13 cellular contexts compared by ENCODE assay signal in genomic region chr16:57871457-57871856, GRCh38.
DNase-seq lines count a peak whose midpoint lies in the region; ATAC-seq and TF ChIP-seq lines count a peak whose summit lies in the region.
"Had no signal": no experiment of that assay in that cellular context is flagged by ENCODE, and none has a peak within 500 bp of the region (broad histone marks: within the 10 kb centered on the region; RNA-seq: fewer than 3 reads in every experiment).

No MANE protein-coding gene starts in this region.

- TF ChIP-seq CTCF in A673 (conservative IDR thresholded peaks at IDR 0.05; ENCODE audit: low read depth, low read length) (no peak), foreskin keratinocyte (conservative IDR thresholded peaks at IDR 0.05) (no peak)

- no peaks in the 10 kb centered on the region for H3K79me2 ChIP-seq in GM23248 (ENCODE audit: insufficient read depth)

- peaks cover 13% of the 10 kb centered on the region for H3K4me1 Mint-ChIP-seq in activated T-helper 17 cell treated with anti-CD3 and anti-CD28 coated beads, Interleukin-2, amount 50 U/mL, for 72 hours

- no TSS peak for BruUV-seq in A673 (replicated peaks; lab: Mats Ljungman, UMichigan)

- no peaks in the 10 kb centered on the region for H3K36me3 ChIP-seq in A673 (ENCODE audit: insufficient read depth, low read length, poor library complexity, severe bottlenecking)
- H3K36me3 ChIP-seq in GM23248 (ENCODE audit: low read depth): no peaks in the 10 kb centered on the region
- H3K36me3 ChIP-seq: BLaER1 had no signal

- no peaks in the 10 kb centered on the region for H3K9me2 ChIP-seq in GM23248 (ENCODE audit: insufficient read depth)

- H3K27ac ChIP-seq in A673 (ENCODE audit: low read depth, low read length, poor library complexity, severe bottlenecking) (no peak overlapping the region), GM23248 (peak overlapping the region; percentile 31), foreskin keratinocyte (peak overlapping the region; percentile 66)
- H3K27ac ChIP-seq: BLaER1, VCaP had no signal

- peaks cover 19% of the 10 kb centered on the region for H3K4me1 ChIP-seq in A673 (ENCODE audit: insufficient read depth, low read length, poor library complexity, severe bottlenecking)
- H3K4me1 ChIP-seq in GM23248 (ENCODE audit: insufficient read depth): peaks cover 15% of the 10 kb centered on the region
- H3K4me1 ChIP-seq in foreskin keratinocyte: peaks cover 27% of the 10 kb centered on the region
- H3K4me1 ChIP-seq: BLaER1 had no signal

- no peak overlapping the region for H3K27ac Mint-ChIP-seq in activated T-helper 17 cell treated with anti-CD3 and anti-CD28 coated beads, Interleukin-2, amount 50 U/mL, for 72 hours

- no peaks in the 10 kb centered on the region for H3K36me3 Mint-ChIP-seq in activated T-helper 17 cell treated with anti-CD3 and anti-CD28 coated beads, Interleukin-2, amount 50 U/mL, for 72 hours (ENCODE audit: low read depth)

- H3K9me3 Mint-ChIP-seq in activated T-helper 17 cell treated with anti-CD3 and anti-CD28 coated beads, Interleukin-2, amount 50 U/mL, for 72 hours: no peaks in the 10 kb centered on the region

- CTCF ChIA-PET in A673 (lab: Charles Lee): interaction anchor here (0.6 kb wide), 1 partner anchor 129 kb away, joined by 3 read pairs; no protein-coding TSS in a partner anchor

- H3F3A ChIP-seq in GM23248 (ENCODE audit: insufficient read depth): peaks cover 10% of the 10 kb centered on the region

- H3K4me2 ChIP-seq in GM23248 (ENCODE audit: unreplicated experiment): peak overlapping the region; percentile 29
- H3K4me2 ChIP-seq: BLaER1 had no signal

- peaks cover 15% of the 10 kb centered on the region for H3K27me3 Mint-ChIP-seq in activated T-helper 17 cell treated with anti-CD3 and anti-CD28 coated beads, Interleukin-2, amount 50 U/mL, for 72 hours

- H3K9me3 ChIP-seq in A673 (ENCODE audit: low read depth, low read length, poor library complexity, severe bottlenecking) (no peaks in the 10 kb centered on the region), GM23248 (ENCODE audit: low read depth) (no peaks in the 10 kb centered on the region)
- H3K9me3 ChIP-seq: BLaER1 had no signal

- whole genome bisulfite sequencing in GM23248 (ENCODE audit: low coverage in 1 of 2, low lambda C conversion rate in 2 of 2, missing lambda C conversion rate in 2 of 2), 2 experiments: 0 to 9% methylated on average over 1 of the region's 1 CpG

- no peak overlapping the region for H3K9ac ChIP-seq in GM23248
- H3K9ac ChIP-seq: BLaER1 had no signal

- ATAC-seq in activated T-helper 17 cell treated with anti-CD3 and anti-CD28 coated beads, Interleukin-2, amount 50 U/mL, for 72 hours (replicated peaks): peak; percentile 89
- peak; percentile 68 for ATAC-seq in foreskin keratinocyte

- no peaks in the 10 kb centered on the region for H4K20me1 ChIP-seq in GM23248 (ENCODE audit: insufficient read depth)
- H4K20me1 ChIP-seq: BLaER1 had no signal

- DNase-seq in A673 (ENCODE audit: low spot score) (peak; percentile 66), GM23248 (peak; percentile 85), foreskin keratinocyte (peak; percentile 73 to 84), inferior parietal cortex (ENCODE audit: extremely low spot score) (no peak), NCI-H510A treated with DMSO at 0.1 percent for 48 hours (lab: John Stamatoyannopoulos, UW) (no peak), NCI-H524 treated with DMSO at 0.1 percent for 48 hours (lab: John Stamatoyannopoulos, UW) (no peak), iPS-NIHi7 (ENCODE audit: extremely low spot score) (no peak)
- DNase-seq: activated CD8-positive, alpha-beta memory T cell treated with anti-CD3 and anti-CD28 coated beads, Interleukin-2, amount 50 U/mL, for 48 hours; effector memory CD4-positive, alpha-beta T cell; NCI-H748 treated with DMSO at 0.1 percent for 48 hours had no signal

- no peak overlapping the region for H3K4me3 Mint-ChIP-seq in activated T-helper 17 cell treated with anti-CD3 and anti-CD28 coated beads, Interleukin-2, amount 50 U/mL, for 72 hours

- intact Hi-C loops in A673 (cut with micrococcal nuclease; ENCODE audit: unreplicated experiment): no loop called here

- in situ Hi-C loops in GM23248 (cut with MboI): no loop called here

- H3K4me3 ChIP-seq in A673 (ENCODE audit: low read depth, low read length, poor library complexity, severe bottlenecking) (no peak overlapping the region), GM23248 (no peak overlapping the region)
- H3K4me3 ChIP-seq: BLaER1 had no signal

- H3K27me3 ChIP-seq in A673 (replicated peaks; ENCODE audit: insufficient read depth, low read depth, low read length, poor library complexity) (no peaks in the 10 kb centered on the region), GM23248 (replicated peaks; ENCODE audit: insufficient read depth) (no peaks in the 10 kb centered on the region), foreskin keratinocyte (no peaks in the 10 kb centered on the region)
- H3K27me3 ChIP-seq: BLaER1 had no signal

- POLR2A ChIA-PET in A673 (lab: Charles Lee; ENCODE audit: low non-redundant PET): no interaction called here

- no peak overlapping the region for H2AFZ ChIP-seq in GM23248

Comparison
In these comparisons a context has a peak if more than half of its experiments do, and no peak if none do; other contexts are left out.
1. DNase-seq: peak in A673 (single experiment), GM23248 (single experiment) and foreskin keratinocyte (2 of 2); none in inferior parietal cortex (single experiment), NCI-H510A treated with DMSO at 0.1 percent for 48 hours (single experiment), NCI-H524 treated with DMSO at 0.1 percent for 48 hours (single experiment) and iPS-NIHi7 (single experiment).